Comparison of ENCODE assay signal across 16 cellular contexts in genomic region chr2:191910518-191910917, GRCh38.
A peak's percentile ranks its signal among the peaks of the same experiment; 100 is the strongest.
DNase-seq lines count a peak whose midpoint lies in the region; ATAC-seq and TF ChIP-seq lines count a peak whose summit lies in the region.
"Had no signal": no experiment of that assay in that cellular context is flagged by ENCODE, and none has a peak within 500 bp of the region (broad histone marks: within the 10 kb centered on the region; RNA-seq: fewer than 3 reads in every experiment).

No MANE protein-coding gene starts in this region.

- no peaks in the 10 kb centered on the region for H3K36me3 ChIP-seq in adipocyte (ENCODE audit: control insufficient read depth, insufficient read depth, low read length, severe bottlenecking)
- H3K36me3 ChIP-seq: tibial nerve had no signal

- H3K4me1 ChIP-seq in adipocyte (ENCODE audit: control insufficient read depth, insufficient read depth, low read length) = peaks cover 8% of the 10 kb centered on the region
- H3K4me1 ChIP-seq: psoas muscle, tibial nerve had no signal

- no peaks in the 10 kb centered on the region for H3K27me3 ChIP-seq in adipocyte (replicated peaks; ENCODE audit: control insufficient read depth, insufficient read depth, low read length)
- H3K27me3 ChIP-seq: tibial nerve had no signal

- no peaks in the 10 kb centered on the region for H3K9me3 ChIP-seq in adipocyte (ENCODE audit: control insufficient read depth, low read length)
- H3K9me3 ChIP-seq: psoas muscle, tibial nerve had no signal

- H3K4me3 ChIP-seq in adipocyte (ENCODE audit: low read length) (no peak overlapping the region), coronary artery (no peak overlapping the region)
- H3K4me3 ChIP-seq: psoas muscle, tibial nerve had no signal

- H3K27ac ChIP-seq in coronary artery = no peak overlapping the region
- H3K27ac ChIP-seq: C4-2B, psoas muscle, tibial nerve had no signal

- peak; percentile 54 for DNase-seq in AG08396 (ENCODE audit: low spot score)
- peak; percentile 94 for DNase-seq in HT1080 (ENCODE audit: low read depth)
- DNase-seq in adipocyte (ENCODE audit: low read depth) = peak; percentile 38
- DNase-seq in glomerular visceral epithelial cell (ENCODE audit: extremely low spot score) = peak; percentile 74
- no peak for DNase-seq in NK-92 treated with Interleukin-12 subunit alpha and Interleukin-12 subunit beta, amount 100 ng/mL, for 24 hours (lab: John Stamatoyannopoulos, UW)
- no peak for DNase-seq in coronary artery (ENCODE audit: low spot score)
- DNase-seq: activated CD4-positive, alpha-beta T cell treated with anti-CD3 and anti-CD28 coated beads for 1 hour; effector CD4-positive, alpha-beta T cell; H9; hypothalamus; NCI-H2171 treated with DMSO at 0.1 percent for 48 hours; psoas muscle had no signal

- no peak for TF ChIP-seq CTCF in coronary artery (IDR thresholded peaks at IDR 0.05)

- ATAC-seq in HG03159 (IDR thresholded peaks at IDR 0.05; ENCODE audit: unreplicated experiment) (no peak), HG03342 (IDR thresholded peaks at IDR 0.05; ENCODE audit: unreplicated experiment) (no peak)
- ATAC-seq: psoas muscle had no signal

- H3K9ac ChIP-seq in adipocyte (ENCODE audit: low read length) = no peak overlapping the region

Comparison
In these comparisons a context has a peak if more than half of its experiments do, and no peak if none do; other contexts are left out.
1. DNase-seq: peak in AG08396 (single experiment), HT1080 (single experiment), adipocyte (single experiment) and glomerular visceral epithelial cell (single experiment); none in NK-92 treated with Interleukin-12 subunit alpha and Interleukin-12 subunit beta, amount 100 ng/mL, for 24 hours (single experiment) and coronary artery (single experiment).